9 cellular contexts compared by ENCODE assay signal in the genomic region with DNA sequence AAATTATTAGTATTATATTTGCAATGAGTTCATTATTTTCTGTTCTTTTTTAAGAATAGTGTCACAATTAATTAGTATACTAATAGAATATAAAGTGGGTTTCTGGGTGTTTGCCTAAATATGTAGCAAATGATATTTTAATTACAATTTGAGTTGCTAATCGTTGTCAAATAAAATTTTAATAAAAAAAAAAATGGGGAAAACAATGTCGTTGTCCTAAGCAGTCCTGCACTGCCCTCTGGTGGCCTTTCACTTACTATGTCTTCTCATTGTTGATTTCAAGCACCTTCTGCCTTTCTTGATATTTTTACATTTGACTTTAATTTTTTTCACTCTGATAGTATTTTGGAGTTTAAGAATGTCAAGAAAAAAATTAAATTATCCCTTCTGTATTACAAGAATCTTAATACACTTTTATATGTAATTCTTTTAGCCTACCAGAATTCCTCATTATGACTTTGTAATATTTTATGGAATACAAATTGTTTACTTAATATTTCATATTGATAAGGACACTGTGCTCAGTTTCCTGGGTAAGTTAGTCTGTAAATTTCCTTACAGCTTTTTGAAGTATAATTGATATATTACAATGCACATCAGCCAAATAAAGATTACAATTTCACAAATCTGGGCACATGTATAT.
DNase-seq lines count a peak whose midpoint lies in the region; ATAC-seq and TF ChIP-seq lines count a peak whose summit lies in the region.
"Had no signal": no experiment of that assay in that cellular context is flagged by ENCODE, and none has a peak within 500 bp of the region (broad histone marks: within the 10 kb centered on the region; RNA-seq: fewer than 3 reads in every experiment).

No MANE protein-coding gene starts in this region.

- no peaks in the 10 kb centered on the region for H3K36me3 Mint-ChIP-seq in endodermal cell (ENCODE audit: low read depth)
- H3K36me3 Mint-ChIP-seq in activated T-helper 17 cell treated with anti-CD3 and anti-CD28 coated beads, Interleukin-2, amount 50 U/mL, for 72 hours (ENCODE audit: low read depth) = no peaks in the 10 kb centered on the region

- H3K4me1 ChIP-seq in Peyer's patch (no peaks in the 10 kb centered on the region), endodermal cell (ENCODE audit: control insufficient read depth, insufficient read depth, low read length) (no peaks in the 10 kb centered on the region), suprapubic skin (no peaks in the 10 kb centered on the region)

- H3K27me3 ChIP-seq in Peyer's patch (no peaks in the 10 kb centered on the region), endodermal cell (ENCODE audit: control insufficient read depth, insufficient read depth, low read length, poor library complexity, severe bottlenecking) (no peaks in the 10 kb centered on the region), suprapubic skin (no peaks in the 10 kb centered on the region)

- DNase-seq in COR-L47 (lab: John Stamatoyannopoulos, UW) (peak; percentile 33), HCEC 1CT (peak; percentile 50), Peyer's patch (peak in 1 of 3 donors; percentile 79), endodermal cell (peak; percentile 71), omental fat pad (ENCODE audit: low spot score) (peak; percentile 55), suprapubic skin (ENCODE audit: low spot score in 2 of 2) (no peak)

- H3K4me3 Mint-ChIP-seq in endodermal cell = no peak overlapping the region
- H3K4me3 Mint-ChIP-seq in activated T-helper 17 cell treated with anti-CD3 and anti-CD28 coated beads, Interleukin-2, amount 50 U/mL, for 72 hours = no peak overlapping the region
- H3K4me3 Mint-ChIP-seq: memory B cell had no signal

- H3K27ac Mint-ChIP-seq in endodermal cell = no peak overlapping the region
- no peak overlapping the region for H3K27ac Mint-ChIP-seq in activated T-helper 17 cell treated with anti-CD3 and anti-CD28 coated beads, Interleukin-2, amount 50 U/mL, for 72 hours
- H3K27ac Mint-ChIP-seq: memory B cell had no signal

- no peak overlapping the region for H3K9ac ChIP-seq in endodermal cell (ENCODE audit: extremely low read depth, low read length, poor library complexity, severe bottlenecking)

- no peak for TF ChIP-seq POLR2A in Peyer's patch (IDR thresholded peaks at IDR 0.05)
- TF ChIP-seq POLR2A in suprapubic skin (IDR thresholded peaks at IDR 0.05) = no peak

- TF ChIP-seq CTCF in Peyer's patch (IDR thresholded peaks at IDR 0.05) = peak in 5 of 6 experiments; percentile 18 to 59 (median 52)
- peak; percentile 86 for TF ChIP-seq CTCF in endodermal cell (conservative IDR thresholded peaks at IDR 0.05)
- TF ChIP-seq CTCF in omental fat pad (IDR thresholded peaks at IDR 0.05) = no peak
- TF ChIP-seq CTCF in suprapubic skin (IDR thresholded peaks at IDR 0.05) = peak in 1 of 2 donors; percentile 36

- H3K9me3 Mint-ChIP-seq in endodermal cell = peaks cover 46% of the 10 kb centered on the region
- H3K9me3 Mint-ChIP-seq in activated T-helper 17 cell treated with anti-CD3 and anti-CD28 coated beads, Interleukin-2, amount 50 U/mL, for 72 hours = peaks cover 24% of the 10 kb centered on the region

- no peak for TF ChIP-seq EP300 in suprapubic skin (IDR thresholded peaks at IDR 0.05)

- no peak overlapping the region for H3K4me3 ChIP-seq in Peyer's patch
- no peak overlapping the region for H3K4me3 ChIP-seq in endodermal cell (ENCODE audit: low read length)
- H3K4me3 ChIP-seq in suprapubic skin = no peak overlapping the region

- H3K27ac ChIP-seq in Peyer's patch (no peak overlapping the region), endodermal cell (ENCODE audit: low read depth, low read length) (no peak overlapping the region), suprapubic skin (no peak overlapping the region)

- 44% methylated on average over 2 of the region's 2 CpGs; no CpG with 5 or more reads in 1 of the 2 experiments for WGBS in endodermal cell (ENCODE audit: insufficient coverage in 1 of 2, insufficient read length in 1 of 2), 2 experiments
- WGBS in suprapubic skin = 21% methylated on average over 2 of the region's 2 CpGs

- no peaks in the 10 kb centered on the region for H3K4me1 Mint-ChIP-seq in endodermal cell
- no peaks in the 10 kb centered on the region for H3K4me1 Mint-ChIP-seq in activated T-helper 17 cell treated with anti-CD3 and anti-CD28 coated beads, Interleukin-2, amount 50 U/mL, for 72 hours
- H3K4me1 Mint-ChIP-seq: memory B cell had no signal

- H3K36me3 ChIP-seq in Peyer's patch (no peaks in the 10 kb centered on the region), endodermal cell (ENCODE audit: control insufficient read depth, insufficient read depth, low read length) (no peaks in the 10 kb centered on the region), suprapubic skin (no peaks in the 10 kb centered on the region)

- no peaks in the 10 kb centered on the region for H3K27me3 Mint-ChIP-seq in endodermal cell (ENCODE audit: insufficient read depth)
- peaks cover 15% of the 10 kb centered on the region for H3K27me3 Mint-ChIP-seq in activated T-helper 17 cell treated with anti-CD3 and anti-CD28 coated beads, Interleukin-2, amount 50 U/mL, for 72 hours
- H3K27me3 Mint-ChIP-seq: memory B cell had no signal

- H3K9me3 ChIP-seq in Peyer's patch (no peaks in the 10 kb centered on the region), endodermal cell (ENCODE audit: control insufficient read depth, low read length) (peaks cover 38% of the 10 kb centered on the region), suprapubic skin (peaks cover 7% of the 10 kb centered on the region)

- ATAC-seq in omental fat pad (ENCODE audit: low FRiP score) = no peak
- ATAC-seq in activated T-helper 17 cell treated with anti-CD3 and anti-CD28 coated beads, Interleukin-2, amount 50 U/mL, for 72 hours (replicated peaks) = no peak
- ATAC-seq in HG03025 (IDR thresholded peaks at IDR 0.05; ENCODE audit: low FRiP score, unreplicated experiment) = no peak

Comparison
In these comparisons a context has a peak if more than half of its experiments do, and no peak if none do; other contexts are left out.
1. DNase-seq: peak in COR-L47 (single experiment), HCEC 1CT (single experiment), endodermal cell (single experiment) and omental fat pad (single experiment); none in suprapubic skin (0 of 2).
2. CTCF ChIP-seq: peak in Peyer's patch (5 of 6) and endodermal cell (single experiment); none in omental fat pad (0 of 3).